In genomic region chr1:179080866-179081695, GRCh38 we compare ENCODE assay signal across 8 cellular contexts.
A peak's percentile ranks its signal among the peaks of the same experiment; 100 is the strongest.
DNase-seq lines count a peak whose midpoint lies in the region; ATAC-seq, FAIRE-seq and TF ChIP-seq lines count a peak whose summit lies in the region.

No MANE protein-coding gene starts in this region.

- H3K9ac ChIP-seq in adipocyte (ENCODE audit: low read length), result peak overlapping the region; percentile 96

- peaks cover 8% of the 10 kb centered on the region for H3K36me3 ChIP-seq in adipocyte (ENCODE audit: control insufficient read depth, insufficient read depth, low read length, severe bottlenecking)

- H3K4me3 ChIP-seq in LNCaP clone FGC (ENCODE audit: low read depth, low read length) (peak overlapping the region; percentile 88), adipocyte (ENCODE audit: low read length) (peak overlapping the region; percentile 91)

- H3K4me3 Mint-ChIP-seq in stimulated activated effector memory CD8-positive, alpha-beta T cell treated with anti-CD3 and anti-CD28 coated beads, Interleukin-12 subunit alpha, Interleukin-12 subunit beta, amount 100 ng/mL, for 72 hours, result peak overlapping the region; percentile 90

- H3K27ac ChIP-seq in layer of hippocampus (ENCODE audit: low read depth, low read length), result peak overlapping the region; percentile 52

- no peaks in the 10 kb centered on the region for H3K9me3 Mint-ChIP-seq in stimulated activated effector memory CD8-positive, alpha-beta T cell treated with anti-CD3 and anti-CD28 coated beads, Interleukin-12 subunit alpha, Interleukin-12 subunit beta, amount 100 ng/mL, for 72 hours

- peak; percentile 44 for DNase-seq in activated naive CD4-positive, alpha-beta T cell treated with Interleukin-2 at 50 U/mL for 16 hours
- DNase-seq in activated naive CD4-positive, alpha-beta T cell (lab: John Stamatoyannopoulos, UW), result no peak
- DNase-seq in LNCaP clone FGC (ENCODE audit: low read depth), result no peak
- DNase-seq in adipocyte (ENCODE audit: low read depth), result no peak
- peak in 1 of 2 donors; percentile 9 for DNase-seq in stimulated activated effector memory CD8-positive, alpha-beta T cell treated with anti-CD3 and anti-CD28 coated beads, Interleukin-12 subunit alpha, Interleukin-12 subunit beta, amount 100 ng/mL, for 72 hours (ENCODE audit: low spot score in 2 of 2)
- DNase-seq in D721Med (ENCODE audit: insufficient read length, low spot score), result no peak
- DNase-seq in UCSD-AML1 (lab: John Stamatoyannopoulos, UW; ENCODE audit: unreplicated experiment), result no peak

- no peak for FAIRE-seq in D721Med (lab: Jason Lieb, UNC)

- H3K36me3 Mint-ChIP-seq in stimulated activated effector memory CD8-positive, alpha-beta T cell treated with anti-CD3 and anti-CD28 coated beads, Interleukin-12 subunit alpha, Interleukin-12 subunit beta, amount 100 ng/mL, for 72 hours, result peaks cover 33% of the 10 kb centered on the region

- H3K27me3 ChIP-seq in adipocyte (replicated peaks; ENCODE audit: control insufficient read depth, insufficient read depth, low read length) (no peaks in the 10 kb centered on the region), layer of hippocampus (ENCODE audit: control insufficient read depth, insufficient read depth, low read length) (no peaks in the 10 kb centered on the region)

- peak; percentile 43 for ATAC-seq in stimulated activated effector memory CD8-positive, alpha-beta T cell treated with anti-CD3 and anti-CD28 coated beads, Interleukin-12 subunit alpha, Interleukin-12 subunit beta, amount 100 ng/mL, for 72 hours

- peak overlapping the region; percentile 93 for H3K27ac Mint-ChIP-seq in stimulated activated effector memory CD8-positive, alpha-beta T cell treated with anti-CD3 and anti-CD28 coated beads, Interleukin-12 subunit alpha, Interleukin-12 subunit beta, amount 100 ng/mL, for 72 hours

- no peak for TF ChIP-seq CTCF in LNCaP clone FGC (IDR thresholded peaks at IDR 0.05; ENCODE audit: control insufficient read depth, extremely low read depth, insufficient read depth)
- no peak for TF ChIP-seq CTCF in D721Med (IDR thresholded peaks at IDR 0.05; ENCODE audit: insufficient read depth, missing control alignments)

- H3K4me1 Mint-ChIP-seq in stimulated activated effector memory CD8-positive, alpha-beta T cell treated with anti-CD3 and anti-CD28 coated beads, Interleukin-12 subunit alpha, Interleukin-12 subunit beta, amount 100 ng/mL, for 72 hours, result peaks cover 16% of the 10 kb centered on the region

- no peaks in the 10 kb centered on the region for H3K9me3 ChIP-seq in adipocyte (ENCODE audit: control insufficient read depth, low read length)

- H3K4me1 ChIP-seq in adipocyte (ENCODE audit: control insufficient read depth, insufficient read depth, low read length), result peaks cover 42% of the 10 kb centered on the region
